Comparison of ENCODE assay signal across 20 cellular contexts in the genomic region with DNA sequence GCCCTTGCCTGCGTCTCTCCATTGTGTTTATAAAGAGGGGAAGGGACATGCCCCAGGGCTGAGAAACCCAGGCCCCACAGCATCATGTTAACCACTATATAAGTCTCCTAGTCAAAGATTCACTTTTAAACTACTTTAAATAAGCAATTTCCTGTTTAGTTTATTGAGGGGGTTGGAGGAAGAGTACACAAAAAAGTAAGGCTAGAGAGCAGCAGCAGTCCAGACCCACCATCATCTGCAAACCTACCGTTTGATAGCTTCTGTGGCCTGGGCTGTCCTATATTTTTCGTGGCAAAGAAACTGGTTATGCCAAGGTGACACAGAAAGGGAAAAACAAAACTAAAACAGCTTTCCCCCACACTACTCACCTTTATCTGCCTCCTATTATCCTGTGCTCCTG.
"Had no signal": no experiment of that assay in that cellular context is flagged by ENCODE, and none has a peak within 500 bp of the region (broad histone marks: within the 10 kb centered on the region; RNA-seq: fewer than 3 reads in every experiment).

No MANE protein-coding gene starts in this region.

- ATAC-seq: activated T-cell treated with anti-CD3 and anti-CD28 coated beads, Interleukin-2, amount 50 U/mL, for 4 hours; effector memory CD8-positive, alpha-beta T cell; heart left ventricle; WTC11 had no signal

- H3K27ac Mint-ChIP-seq: activated naive CD8-positive, alpha-beta T cell treated with anti-CD3 and anti-CD28 coated beads for 36 hours; activated T-helper 2 cell treated with anti-CD3 and anti-CD28 coated beads, Interferon-gamma antibody, Interleukin-2, Interleukin-4, amounts not matched to agents 10 μg/mL and 5 μg/mL and 100 μg/mL, durations not matched to agents 14 hours and 24 hours and 36 hours; effector memory CD8-positive, alpha-beta T cell; nephron progenitor cell; type B pancreatic cell had no signal

- H3K27ac ChIP-seq: dorsolateral prefrontal cortex, esophagus muscularis mucosa, heart left ventricle, spleen, thoracic aorta, vagina had no signal

- H3K36me3 Mint-ChIP-seq: activated naive CD8-positive, alpha-beta T cell treated with anti-CD3 and anti-CD28 coated beads for 36 hours; type B pancreatic cell; WTC11 had no signal

- H3K4me3 Mint-ChIP-seq: activated naive CD8-positive, alpha-beta T cell treated with anti-CD3 and anti-CD28 coated beads for 36 hours; activated T-cell treated with anti-CD3 and anti-CD28 coated beads, Interleukin-2, amount 50 U/mL, for 4 hours; central memory CD8-positive, alpha-beta T cell; effector memory CD8-positive, alpha-beta T cell; nephron progenitor cell; type B pancreatic cell; WTC11 had no signal

- H3K27me3 Mint-ChIP-seq: central memory CD8-positive, alpha-beta T cell; effector memory CD8-positive, alpha-beta T cell; type B pancreatic cell had no signal

- H3K9me3 Mint-ChIP-seq: activated naive CD8-positive, alpha-beta T cell treated with anti-CD3 and anti-CD28 coated beads for 36 hours; activated T-cell treated with anti-CD3 and anti-CD28 coated beads, Interleukin-2, amount 50 U/mL, for 4 hours; activated T-helper 2 cell treated with anti-CD3 and anti-CD28 coated beads, Interferon-gamma antibody, Interleukin-2, Interleukin-4, amounts not matched to agents 10 μg/mL and 5 μg/mL and 100 μg/mL, durations not matched to agents 14 hours and 24 hours and 36 hours; central memory CD8-positive, alpha-beta T cell; effector memory CD8-positive, alpha-beta T cell; nephron progenitor cell; type B pancreatic cell; WTC11 had no signal

- H3K4me3 ChIP-seq: dorsolateral prefrontal cortex, esophagus muscularis mucosa, heart left ventricle, spleen, thoracic aorta, vagina had no signal

- H3K36me3 ChIP-seq: esophagus muscularis mucosa, heart left ventricle, spleen, thoracic aorta, vagina had no signal

- H3K9me3 ChIP-seq: esophagus muscularis mucosa, heart left ventricle, spleen, thoracic aorta, vagina had no signal

- H3K4me1 ChIP-seq: esophagus muscularis mucosa, spleen had no signal

- H3K4me1 Mint-ChIP-seq: activated naive CD8-positive, alpha-beta T cell treated with anti-CD3 and anti-CD28 coated beads for 36 hours; central memory CD8-positive, alpha-beta T cell had no signal

- H3K27me3 ChIP-seq: esophagus muscularis mucosa, heart left ventricle, spleen, vagina had no signal

- DNase-seq: activated CD8-positive, alpha-beta memory T cell treated with anti-CD3 and anti-CD28 coated beads, Interleukin-2, amount 50 U/mL, for 4 hours; activated naive CD4-positive, alpha-beta T cell treated with Interleukin-2 at 50 U/mL for 16 hours; activated naive CD8-positive, alpha-beta T cell treated with anti-CD3 and anti-CD28 coated beads for 36 hours; activated T-cell treated with anti-CD3 and anti-CD28 coated beads, Interleukin-2, amount 50 U/mL, for 4 hours; dorsolateral prefrontal cortex; effector memory CD8-positive, alpha-beta T cell; heart left ventricle; nephron progenitor cell; retina; spleen; stimulated activated CD4-positive, alpha-beta T cell treated with anti-CD3 and anti-CD28 coated beads, Interleukin-4, amount 100 ng/mL, for 24 hours; stimulated activated naive CD4-positive, alpha-beta T cell treated with Interleukin-2 at 50 U/mL for 16 hours; T1000 had no signal
